In the genomic region with DNA sequence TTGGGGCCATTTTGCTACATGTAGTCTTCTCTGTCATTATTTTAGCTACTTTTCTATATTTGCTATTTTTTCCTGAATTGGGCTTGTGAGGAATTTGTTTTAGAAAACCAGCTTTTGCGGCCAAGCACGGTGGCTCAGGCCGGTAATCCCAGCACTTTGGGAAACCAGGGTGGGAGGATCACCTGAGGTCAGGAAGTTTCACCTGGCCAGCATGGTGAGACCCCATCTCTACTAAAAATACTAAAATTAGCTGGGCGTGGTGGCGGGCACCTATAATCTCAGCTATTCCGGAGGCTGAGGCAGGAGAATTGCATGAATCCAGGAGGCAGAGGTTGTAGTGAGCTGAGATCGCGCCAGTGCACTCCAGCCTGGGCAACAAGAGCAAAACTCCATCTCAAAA, we compare ENCODE assay signal across 15 cellular contexts. TPM values are rescaled to one million over a fixed set of nuclear protein-coding genes. Genes with fewer than 3 reads are reported as not detected.
A peak's percentile ranks its signal among the peaks of the same experiment; 100 is the strongest.
DNase-seq lines count a peak whose midpoint lies in the region; ATAC-seq, FAIRE-seq and TF ChIP-seq lines count a peak whose summit lies in the region.
"Had no signal": no experiment of that assay in that cellular context is flagged by ENCODE, and none has a peak within 500 bp of the region (broad histone marks: within the 10 kb centered on the region; RNA-seq: fewer than 3 reads in every experiment).

No MANE protein-coding gene starts in this region.

- H3K79me2 ChIP-seq in OCI-LY7 (ENCODE audit: insufficient read depth, low read depth, low read length): peaks cover 94% of the 10 kb centered on the region

- H3K36me3 ChIP-seq in OCI-LY7 (ENCODE audit: insufficient read depth, low read length) (peaks cover 78% of the 10 kb centered on the region), pancreas (peaks cover 0 to 2% (median 0%) of the 10 kb centered on the region in 3 donors)

- 33 to 43% methylated on average over 8 of the region's 8 CpGs for WGBS in pancreas, 2 donors

- no peak for DNase-seq in activated CD8-positive, alpha-beta memory T cell treated with anti-CD3 and anti-CD28 coated beads, Interleukin-2, amount 10 ng/mL, durations not matched to agents 7 days and 5 days
- no peak for DNase-seq in activated CD8-positive, alpha-beta memory T cell treated with anti-CD3 and anti-CD28 coated beads for 24 hours
- DNase-seq in OCI-LY7 (ENCODE audit: low spot score) (no peak), pancreas (no peak), foreskin keratinocyte (no peak), T1000 (lab: John Stamatoyannopoulos, UW) (no peak)
- DNase-seq in effector memory CD8-positive, alpha-beta T cell: no peak
- DNase-seq: DMS153, heart left ventricle had no signal

- H3K27ac Mint-ChIP-seq in activated CD8-positive, alpha-beta memory T cell treated with anti-CD3 and anti-CD28 coated beads, Interleukin-2, amount 10 ng/mL, durations not matched to agents 7 days and 5 days: peak overlapping the region; percentile 27
- peak overlapping the region; percentile 49 to 75 for H3K27ac Mint-ChIP-seq in effector memory CD8-positive, alpha-beta T cell

- POLR2A ChIA-PET in OCI-LY7 (lab: Charles Lee): interaction anchor here (1.1 kb wide), 1 partner anchor 11 kb away, joined by 3 read pairs; no protein-coding TSS in a partner anchor

- BruUV-seq in OCI-LY7 (replicated peaks; lab: Mats Ljungman, UMichigan): no TSS peak

- no peak overlapping the region for H3K27ac ChIP-seq in OCI-LY7 (ENCODE audit: low read depth, low read length, poor library complexity, severe bottlenecking)
- peak overlapping the region in 3 of 4 donors; percentile 14 to 99 (median 74) for H3K27ac ChIP-seq in pancreas
- H3K27ac ChIP-seq in foreskin keratinocyte: no peak overlapping the region
- H3K27ac ChIP-seq: epithelial cell of prostate, heart left ventricle, SJSA1 had no signal

- H3K36me3 Mint-ChIP-seq in activated CD8-positive, alpha-beta memory T cell treated with anti-CD3 and anti-CD28 coated beads, Interleukin-2, amount 10 ng/mL, durations not matched to agents 7 days and 5 days: peaks cover 54% of the 10 kb centered on the region
- H3K36me3 Mint-ChIP-seq in effector memory CD8-positive, alpha-beta T cell (ENCODE audit: insufficient read depth): peaks cover 48% of the 10 kb centered on the region

- H3K4me1 ChIP-seq in OCI-LY7 (ENCODE audit: insufficient read depth, low read length, poor library complexity, severe bottlenecking): peaks cover 79% of the 10 kb centered on the region
- H3K4me1 ChIP-seq in pancreas: peaks cover 39 to 71% (median 47%) of the 10 kb centered on the region in 3 donors
- H3K4me1 ChIP-seq in foreskin keratinocyte: peaks cover 11% of the 10 kb centered on the region

- H3K9me3 Mint-ChIP-seq in activated CD8-positive, alpha-beta memory T cell treated with anti-CD3 and anti-CD28 coated beads, Interleukin-2, amount 10 ng/mL, durations not matched to agents 7 days and 5 days (ENCODE audit: low read depth): no peaks in the 10 kb centered on the region
- no peaks in the 10 kb centered on the region for H3K9me3 Mint-ChIP-seq in effector memory CD8-positive, alpha-beta T cell
- H3K9me3 Mint-ChIP-seq: activated T-helper 2 cell treated with anti-CD3 and anti-CD28 coated beads, Interferon-gamma antibody, Interleukin-2, Interleukin-4, amounts not matched to agents 10 μg/mL and 5 μg/mL and 100 μg/mL, durations not matched to agents 14 hours and 24 hours and 36 hours had no signal

- H3K9me3 ChIP-seq in OCI-LY7 (ENCODE audit: low read length): no peaks in the 10 kb centered on the region
- H3K9me3 ChIP-seq in pancreas: no peaks in the 10 kb centered on the region
- H3K9me3 ChIP-seq: heart left ventricle, SJSA1 had no signal

- no peak overlapping the region for H3K4me3 Mint-ChIP-seq in activated CD8-positive, alpha-beta memory T cell treated with anti-CD3 and anti-CD28 coated beads, Interleukin-2, amount 10 ng/mL, durations not matched to agents 7 days and 5 days
- H3K4me3 Mint-ChIP-seq in effector memory CD8-positive, alpha-beta T cell: peak overlapping the region; percentile 36 to 95

- no peak overlapping the region for H2AFZ ChIP-seq in OCI-LY7 (ENCODE audit: low read length)

- no peaks in the 10 kb centered on the region for H3K9me2 ChIP-seq in OCI-LY7 (ENCODE audit: insufficient read depth, low read length)

- H3K4me2 ChIP-seq in OCI-LY7 (ENCODE audit: low read length): peak overlapping the region; percentile 86

- no peak for FAIRE-seq in pancreas (lab: Jason Lieb, UNC)

- no peak overlapping the region for H3K4me3 ChIP-seq in OCI-LY7 (ENCODE audit: low read depth, low read length, poor library complexity, severe bottlenecking)
- H3K4me3 ChIP-seq in pancreas: peak overlapping the region in 2 of 4 donors; percentile 74 to 86
- H3K4me3 ChIP-seq: heart left ventricle, SJSA1, skin epidermis had no signal

- peaks cover 65% of the 10 kb centered on the region for H4K20me1 ChIP-seq in OCI-LY7 (ENCODE audit: insufficient read depth, low read length)

- CTCF ChIA-PET in activated CD8-positive, alpha-beta memory T cell treated with anti-CD3 and anti-CD28 coated beads, Interleukin-2, amount 10 ng/mL, durations not matched to agents 7 days and 5 days (lab: Charles Lee): no interaction called here
- CTCF ChIA-PET in OCI-LY7 (lab: Charles Lee; ENCODE audit: unreplicated experiment): no interaction called here

- intact Hi-C loops in OCI-LY7 (cut with micrococcal nuclease; ENCODE audit: unreplicated experiment) (no loop called here), pancreas (cut with DNase I) (no loop called here)

- TF ChIP-seq CTCF in OCI-LY7 (conservative IDR thresholded peaks at IDR 0.05; ENCODE audit: low read length): no peak
- TF ChIP-seq CTCF in pancreas (IDR thresholded peaks at IDR 0.05): no peak
- no peak for TF ChIP-seq CTCF in foreskin keratinocyte (conservative IDR thresholded peaks at IDR 0.05)

- peaks cover 61% of the 10 kb centered on the region for H3K4me1 Mint-ChIP-seq in activated CD8-positive, alpha-beta memory T cell treated with anti-CD3 and anti-CD28 coated beads, Interleukin-2, amount 10 ng/mL, durations not matched to agents 7 days and 5 days
- H3K4me1 Mint-ChIP-seq in effector memory CD8-positive, alpha-beta T cell (ENCODE audit: low read depth in 2 of 2): peaks cover 56 to 70% of the 10 kb centered on the region in 2 donors

- no peaks in the 10 kb centered on the region for H3K27me3 Mint-ChIP-seq in activated CD8-positive, alpha-beta memory T cell treated with anti-CD3 and anti-CD28 coated beads, Interleukin-2, amount 10 ng/mL, durations not matched to agents 7 days and 5 days
- H3K27me3 Mint-ChIP-seq in effector memory CD8-positive, alpha-beta T cell: no peaks in the 10 kb centered on the region

- no peaks in the 10 kb centered on the region for H3K27me3 ChIP-seq in pancreas
- H3K27me3 ChIP-seq in foreskin keratinocyte: no peaks in the 10 kb centered on the region
- H3K27me3 ChIP-seq: heart left ventricle, SJSA1 had no signal

- ATAC-seq in activated CD8-positive, alpha-beta memory T cell treated with anti-CD3 and anti-CD28 coated beads, Interleukin-2, amount 10 ng/mL, durations not matched to agents 7 days and 5 days: no peak
- ATAC-seq in effector memory CD8-positive, alpha-beta T cell (replicated peaks): no peak
- ATAC-seq in pancreas (no peak), foreskin keratinocyte (no peak), GM21717 (IDR thresholded peaks at IDR 0.05; ENCODE audit: unreplicated experiment) (no peak)
- ATAC-seq: heart left ventricle, left lobe of liver had no signal

RNA-seq across cellular contexts. Expression of gene SEPTIN2, which starts 4.7 kb away (rescaled TPM):
- total RNA-seq in activated CD8-positive, alpha-beta memory T cell treated with anti-CD3 and anti-CD28 coated beads, Interleukin-2, amount 10 ng/mL, durations not matched to agents 7 days and 5 days: 100 to 1,000 TPM; 242 to 290 TPM
- total RNA-seq in OCI-LY7 (2014; rRNA removed; shearing (Covaris generic)): 198 and 222 TPM in 2 replicates
- total RNA-seq in OCI-LY7 (2022): 275 and 301 TPM in 2 replicates
- total RNA-seq in pancreas: 100 to 1,000 TPM; 149 to 245 (median 204) TPM
- 100 to 1,000 TPM; 106 to 158 TPM for polyA plus RNA-seq in pancreas
- total RNA-seq in foreskin keratinocyte: 257 and 274 TPM in 2 replicates
- polyA plus RNA-seq in foreskin keratinocyte: 110 and 131 TPM in 2 replicates

RNA-seq across cellular contexts. Expression of gene HDLBP, which starts 4.9 kb away (rescaled TPM):
- total RNA-seq in activated CD8-positive, alpha-beta memory T cell treated with anti-CD3 and anti-CD28 coated beads, Interleukin-2, amount 10 ng/mL, durations not matched to agents 7 days and 5 days: 100 to 1,000 TPM; 176 to 232 TPM
- 155 and 176 TPM in 2 replicates for total RNA-seq in OCI-LY7 (2014; rRNA removed; shearing (Covaris generic))
- total RNA-seq in OCI-LY7 (2022) (148 and 170 TPM in 2 replicates), pancreas (100 to 1,000 TPM; 733 to 996 (median 775) TPM), foreskin keratinocyte (521 and 562 TPM in 2 replicates)
- polyA plus RNA-seq in pancreas (100 to 1,000 TPM; 273 to 346 TPM), foreskin keratinocyte (411 and 420 TPM in 2 replicates)

RNA-seq across cellular contexts. Expression of gene FARP2, which starts 35.7 kb away (rescaled TPM):
- 10 to 100 TPM; 24.0 to 25.4 TPM for total RNA-seq in activated CD8-positive, alpha-beta memory T cell treated with anti-CD3 and anti-CD28 coated beads, Interleukin-2, amount 10 ng/mL, durations not matched to agents 7 days and 5 days
- total RNA-seq in OCI-LY7 (2014; rRNA removed; shearing (Covaris generic)): 23.2 and 33.6 TPM in 2 replicates
- total RNA-seq in OCI-LY7 (2022) (47.9 and 52.7 TPM in 2 replicates), pancreas (10 to 100 TPM; 16.9 to 44.9 (median 24.2) TPM), foreskin keratinocyte (34.0 and 34.3 TPM in 2 replicates)
- polyA plus RNA-seq in pancreas (10 to 100 TPM; 26.2 to 35.3 TPM), foreskin keratinocyte (8.6 and 8.7 TPM in 2 replicates)

Comparison
In these comparisons a context has a peak if more than half of its experiments do, and no peak if none do; other contexts are left out.
1. H3K27ac ChIP-seq: peak in pancreas (3 of 4); none in OCI-LY7 (single experiment) and foreskin keratinocyte (single experiment).